ENCODE assay signal across 1 cellular context in the genomic region with DNA sequence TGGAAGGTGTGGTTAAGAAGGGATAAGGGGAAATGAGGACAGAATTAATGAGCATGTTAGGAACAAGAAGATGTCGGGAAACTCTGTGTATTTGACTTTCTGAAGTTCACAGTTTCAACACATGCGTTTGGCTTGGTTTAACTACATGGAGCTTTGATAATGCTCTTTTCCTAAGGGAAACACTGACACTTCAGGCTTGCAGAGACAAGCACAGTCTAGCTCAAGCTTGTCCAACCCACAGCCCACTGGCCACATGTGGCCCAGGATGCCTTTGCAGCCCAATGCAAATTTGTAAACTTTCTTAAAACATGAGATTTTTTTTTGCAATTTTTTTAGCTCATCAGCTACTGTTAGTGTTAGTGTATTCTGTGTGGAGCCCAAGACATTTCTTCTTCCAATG.
TF ChIP-seq lines count a peak whose summit lies in the region.

No MANE protein-coding gene starts in this region.

TF ChIP-seq in IMR-90, 13 proteins besides CTCF, POLR2A, EP300 and RAD21:
- no peak for TF ChIP-seq CEBPB (IDR thresholded peaks at IDR 0.05; ENCODE audit: low read depth, low read length)
- TF ChIP-seq BHLHE40 (IDR thresholded peaks at IDR 0.05; ENCODE audit: low read depth, low read length): no peak
- TF ChIP-seq SMC3 (IDR thresholded peaks at IDR 0.05; ENCODE audit: low read depth, low read length): no peak
- no peak for TF ChIP-seq NFE2L2 (IDR thresholded peaks at IDR 0.05; ENCODE audit: low read depth, low read length)
- TF ChIP-seq RFX5 (IDR thresholded peaks at IDR 0.05; ENCODE audit: low read depth, low read length): no peak
- TF ChIP-seq FOS (IDR thresholded peaks at IDR 0.05; ENCODE audit: low read depth, low read length): no peak
- TF ChIP-seq MXI1 (IDR thresholded peaks at IDR 0.05; ENCODE audit: borderline replicate concordance, low read depth, low read length): no peak
- TF ChIP-seq, protein P1, sequence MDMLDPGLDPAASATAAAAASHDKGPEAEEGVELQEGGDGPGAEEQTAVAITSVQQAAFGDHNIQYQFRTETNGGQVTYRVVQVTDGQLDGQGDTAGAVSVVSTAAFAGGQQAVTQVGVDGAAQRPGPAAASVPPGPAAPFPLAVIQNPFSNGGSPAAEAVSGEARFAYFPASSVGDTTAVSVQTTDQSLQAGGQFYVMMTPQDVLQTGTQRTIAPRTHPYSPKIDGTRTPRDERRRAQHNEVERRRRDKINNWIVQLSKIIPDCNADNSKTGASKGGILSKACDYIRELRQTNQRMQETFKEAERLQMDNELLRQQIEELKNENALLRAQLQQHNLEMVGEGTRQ (IDR thresholded peaks at IDR 0.05; ENCODE audit: low read depth, low read length): no peak
